ENCODE assay signal across 9 cellular contexts in the genomic region with DNA sequence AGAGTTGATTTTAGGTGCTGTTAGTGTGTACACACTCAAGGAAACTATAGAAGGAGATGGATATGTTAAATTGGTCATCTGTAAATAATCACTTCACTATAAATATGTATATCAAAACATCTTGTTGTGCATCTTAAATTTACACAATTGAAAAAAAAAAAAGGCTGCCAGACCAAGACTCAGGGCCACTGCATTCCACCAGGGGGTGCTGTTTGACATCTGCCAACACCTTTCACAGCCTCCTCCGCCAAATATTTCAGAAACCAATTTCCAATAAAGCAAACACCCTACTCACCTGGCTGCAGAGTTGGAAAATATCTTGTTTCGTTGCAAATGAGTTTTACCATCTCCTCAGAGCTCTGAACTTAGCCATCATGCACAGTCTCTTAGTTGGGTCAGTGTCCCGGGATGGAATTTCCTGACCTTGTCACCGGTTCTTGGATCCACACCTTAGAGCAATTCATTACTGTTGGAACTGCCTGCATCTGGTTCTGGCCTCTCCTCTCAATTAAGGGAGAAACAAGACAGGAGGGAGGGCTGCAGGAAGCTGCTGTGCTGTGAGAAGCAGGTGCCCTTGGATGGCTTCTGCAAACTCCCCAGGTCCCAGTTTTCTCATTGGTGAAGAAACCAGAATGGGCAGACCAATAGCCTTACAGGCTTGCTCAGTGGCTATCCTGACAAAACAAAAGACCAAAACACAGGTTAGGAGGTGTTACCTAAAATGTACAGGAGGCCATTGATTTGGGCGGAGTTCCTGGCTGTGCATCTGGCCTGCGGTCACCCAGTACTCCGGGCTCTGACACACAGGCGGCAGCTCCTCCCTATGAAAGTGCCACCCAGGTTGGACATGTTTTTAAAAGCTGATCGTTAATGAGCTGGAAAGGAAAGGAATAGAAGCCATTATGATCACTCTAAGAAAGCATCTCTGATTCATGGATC.
DNase-seq lines count a peak whose midpoint lies in the region; ATAC-seq and TF ChIP-seq lines count a peak whose summit lies in the region.
"Had no signal": no experiment of that assay in that cellular context is flagged by ENCODE, and none has a peak within 500 bp of the region (broad histone marks: within the 10 kb centered on the region; RNA-seq: fewer than 3 reads in every experiment).

No MANE protein-coding gene starts in this region.

- no peak overlapping the region for H3K27ac ChIP-seq in WERI-Rb-1

- H3K36me3 ChIP-seq in WERI-Rb-1 = no peaks in the 10 kb centered on the region

- DNase-seq in GM03348 (ENCODE audit: low spot score) = peak; percentile 73
- DNase-seq in NCI-H1092 treated with DMSO at 0.1 percent for 48 hours (lab: John Stamatoyannopoulos, UW) = peak; percentile 58
- peak; percentile 60 for DNase-seq in WERI-Rb-1
- DNase-seq in chondrocyte (ENCODE audit: low spot score) = no peak
- peak; percentile 61 for DNase-seq in medulla oblongata (ENCODE audit: extremely low spot score)
- peak; percentile 25 to 31 for DNase-seq in stimulated activated CD8-positive, alpha-beta memory T cell treated with anti-CD3 and anti-CD28 coated beads, Interleukin-4, amount 100 ng/mL, for 1 hour (ENCODE audit: low read depth in 2 of 2, low spot score in 1 of 2)

- H3K27me3 Mint-ChIP-seq in chondrocyte (ENCODE audit: low read depth) = peaks cover 3% of the 10 kb centered on the region
- H3K27me3 Mint-ChIP-seq: activated naive CD8-positive, alpha-beta T cell had no signal

- H3K4me1 Mint-ChIP-seq in chondrocyte (ENCODE audit: low read depth) = peaks cover 24% of the 10 kb centered on the region

- no peaks in the 10 kb centered on the region for H3K27me3 ChIP-seq in WERI-Rb-1 (ENCODE audit: insufficient read depth, low read depth, severe bottlenecking)

- no peak overlapping the region for H3K4me3 ChIP-seq in WERI-Rb-1 (ENCODE audit: low read depth, low read length)

- TF ChIP-seq CTCF in WERI-Rb-1 (IDR thresholded peaks at IDR 0.05; ENCODE audit: low read depth, low read length) (peak; percentile 78), chondrocyte (IDR thresholded peaks at IDR 0.05) (peak; percentile 84)

- H3K9me3 ChIP-seq in WERI-Rb-1 (ENCODE audit: severe bottlenecking) = no peaks in the 10 kb centered on the region

- ATAC-seq in GM18517 (IDR thresholded peaks at IDR 0.05; ENCODE audit: unreplicated experiment) (no peak), HG02763 (IDR thresholded peaks at IDR 0.05; ENCODE audit: unreplicated experiment) (no peak)

- no peak overlapping the region for H3K27ac Mint-ChIP-seq in chondrocyte (ENCODE audit: unreplicated experiment)
- H3K27ac Mint-ChIP-seq: activated naive CD8-positive, alpha-beta T cell had no signal

- no peak overlapping the region for H3K4me3 Mint-ChIP-seq in chondrocyte (ENCODE audit: unreplicated experiment)
- H3K4me3 Mint-ChIP-seq: activated naive CD8-positive, alpha-beta T cell had no signal

- no peaks in the 10 kb centered on the region for H3K36me3 Mint-ChIP-seq in chondrocyte (ENCODE audit: low read depth)
- H3K36me3 Mint-ChIP-seq: activated naive CD8-positive, alpha-beta T cell had no signal

- no peaks in the 10 kb centered on the region for H3K9me3 Mint-ChIP-seq in chondrocyte (ENCODE audit: low read depth)
